ENCODE assay signal across 14 cellular contexts in the genomic region with DNA sequence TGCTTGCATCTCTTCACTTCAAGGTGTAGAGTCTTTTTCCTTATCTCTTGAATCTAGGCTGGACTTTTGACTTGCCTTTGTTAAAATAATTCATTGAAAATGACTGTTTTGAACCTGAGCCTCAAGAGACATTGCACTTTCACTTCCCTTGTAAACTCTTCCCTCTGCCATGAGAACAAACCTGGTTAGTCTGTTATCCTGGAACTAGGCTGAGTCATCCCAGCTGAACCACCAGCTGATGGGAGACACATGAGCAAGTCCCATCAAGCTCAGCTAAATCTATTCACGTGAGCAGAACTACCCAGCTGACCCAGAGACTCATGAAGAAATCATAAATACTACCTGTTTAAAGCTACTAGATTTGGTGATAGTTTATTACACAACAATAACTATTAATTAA.
DNase-seq lines count a peak whose midpoint lies in the region; ATAC-seq and TF ChIP-seq lines count a peak whose summit lies in the region.
"Had no signal": no experiment of that assay in that cellular context is flagged by ENCODE, and none has a peak within 500 bp of the region (broad histone marks: within the 10 kb centered on the region; RNA-seq: fewer than 3 reads in every experiment).

No MANE protein-coding gene starts in this region.

- no peak overlapping the region for H2AFZ ChIP-seq in hepatocyte
- no peak overlapping the region for H2AFZ ChIP-seq in trophoblast cell (ENCODE audit: insufficient read depth, low read length, poor library complexity)

- H3K14ac ChIP-seq in trophoblast cell (ENCODE audit: low read length) = no peak overlapping the region

- H4K91ac ChIP-seq in trophoblast cell (ENCODE audit: low read depth, low read length) = no peak overlapping the region

- H3K9me3 Mint-ChIP-seq in Caco-2 (ENCODE audit: unreplicated experiment) = no peaks in the 10 kb centered on the region
- H3K9me3 Mint-ChIP-seq in activated CD4-positive, alpha-beta T cell treated with anti-CD3 and anti-CD28 coated beads, Interleukin-2, amount 10 ng/mL, durations not matched to agents 24 days and 14 days = no peaks in the 10 kb centered on the region

- H3K4me1 Mint-ChIP-seq in Caco-2 (ENCODE audit: low read depth, unreplicated experiment) = peaks cover 6% of the 10 kb centered on the region
- no peaks in the 10 kb centered on the region for H3K4me1 Mint-ChIP-seq in activated CD4-positive, alpha-beta T cell treated with anti-CD3 and anti-CD28 coated beads, Interleukin-2, amount 10 ng/mL, durations not matched to agents 24 days and 14 days

- POLR2A ChIA-PET in Caco-2 (lab: Charles Lee) = no interaction called here

- BruUV-seq in Caco-2 (replicated peaks; lab: Mats Ljungman, UMichigan) = no TSS peak

- H3K4ac ChIP-seq in trophoblast cell (ENCODE audit: low read depth, low read length) = no peak overlapping the region

- H4K12ac ChIP-seq in trophoblast cell (ENCODE audit: low read depth, low read length) = no peak overlapping the region

- H2BK5ac ChIP-seq in trophoblast cell (ENCODE audit: low read depth, low read length, poor library complexity) = no peak overlapping the region

- ATAC-seq in GM18873 (IDR thresholded peaks at IDR 0.05; ENCODE audit: low FRiP score, unreplicated experiment) = peak; percentile 43
- ATAC-seq in HG02623 (IDR thresholded peaks at IDR 0.05; ENCODE audit: unreplicated experiment) = peak; percentile 79

- no peak for TF ChIP-seq EP300 in Ishikawa (IDR thresholded peaks at IDR 0.05; ENCODE audit: borderline replicate concordance)

- H3K27ac ChIP-seq in hepatocyte = no peak overlapping the region
- no peak overlapping the region for H3K27ac ChIP-seq in trophoblast cell (ENCODE audit: low read depth, low read length)
- H3K27ac ChIP-seq: cardiac muscle cell, neutrophil had no signal

- H3K27ac Mint-ChIP-seq in Caco-2 (ENCODE audit: unreplicated experiment) = no peak overlapping the region
- no peak overlapping the region for H3K27ac Mint-ChIP-seq in activated CD4-positive, alpha-beta T cell treated with anti-CD3 and anti-CD28 coated beads, Interleukin-2, amount 10 ng/mL, durations not matched to agents 24 days and 14 days

- no peak overlapping the region for H3K23ac ChIP-seq in trophoblast cell (ENCODE audit: low read length)

- H3K4me3 Mint-ChIP-seq in Caco-2 (ENCODE audit: unreplicated experiment) = no peak overlapping the region
- H3K4me3 Mint-ChIP-seq in activated CD4-positive, alpha-beta T cell treated with anti-CD3 and anti-CD28 coated beads, Interleukin-2, amount 10 ng/mL, durations not matched to agents 24 days and 14 days = no peak overlapping the region

- intact Hi-C loops in Caco-2 (cut with micrococcal nuclease; ENCODE audit: unreplicated experiment) = no loop called here
- intact Hi-C loops in activated CD4-positive, alpha-beta T cell treated with anti-CD3 and anti-CD28 coated beads, Interleukin-2, amount 10 ng/mL, durations not matched to agents 24 days and 14 days (cut with micrococcal nuclease) = no loop called here

- H3K79me2 ChIP-seq in hepatocyte (no peaks in the 10 kb centered on the region), trophoblast cell (ENCODE audit: control insufficient read depth, insufficient read depth, low read length, poor library complexity) (no peaks in the 10 kb centered on the region)

- H3K9me3 ChIP-seq in hepatocyte (ENCODE audit: low read depth) (no peaks in the 10 kb centered on the region), Caco-2 (no peaks in the 10 kb centered on the region), trophoblast cell (ENCODE audit: insufficient read depth, low read depth, low read length) (no peaks in the 10 kb centered on the region)
- H3K9me3 ChIP-seq: neutrophil had no signal

- no peaks in the 10 kb centered on the region for H3K4me1 ChIP-seq in hepatocyte (ENCODE audit: insufficient read depth)
- H3K4me1 ChIP-seq in Caco-2 = peaks cover 4% of the 10 kb centered on the region; the same call in 1 of the 2 replicates
- H3K4me1 ChIP-seq in trophoblast cell (ENCODE audit: control insufficient read depth in 1 of 2, insufficient read depth in 2 of 2, low read length in 2 of 2) = no peaks in the 10 kb centered on the region

- no peaks in the 10 kb centered on the region for H3K79me1 ChIP-seq in trophoblast cell (ENCODE audit: low read length)

- no peak overlapping the region for H4K8ac ChIP-seq in trophoblast cell (ENCODE audit: low read depth, low read length)

- no peaks in the 10 kb centered on the region for H3K9me2 ChIP-seq in hepatocyte (replicated peaks; ENCODE audit: insufficient read depth)

- no peak overlapping the region for H2BK12ac ChIP-seq in trophoblast cell (ENCODE audit: low read length)

- H3K36me3 ChIP-seq in hepatocyte (replicated peaks; ENCODE audit: insufficient read depth, low read depth) = no peaks in the 10 kb centered on the region
- H3K36me3 ChIP-seq in Caco-2 (ENCODE audit: control insufficient read depth, insufficient read depth, low read length) = no peaks in the 10 kb centered on the region
- no peaks in the 10 kb centered on the region for H3K36me3 ChIP-seq in trophoblast cell (ENCODE audit: control insufficient read depth in 1 of 2, insufficient read depth in 2 of 2, low read length in 2 of 2)
- H3K36me3 ChIP-seq: cardiac muscle cell, neutrophil had no signal

- no peak for TF ChIP-seq CTCF in hepatocyte (IDR thresholded peaks at IDR 0.05; ENCODE audit: poor library complexity)
- TF ChIP-seq CTCF in Caco-2 (IDR thresholded peaks at IDR 0.05; ENCODE audit: insufficient read depth in 1 of 2, low read depth in 1 of 2, low read length in 1 of 2, severe bottlenecking in 1 of 2, unreplicated experiment in 1 of 2) = no peak

- no peak overlapping the region for H3K9ac ChIP-seq in trophoblast cell (ENCODE audit: low read length)

- no peak overlapping the region for H2AK5ac ChIP-seq in trophoblast cell (ENCODE audit: low read length)

- H3K4me3 ChIP-seq in hepatocyte = no peak overlapping the region
- H3K4me3 ChIP-seq in Caco-2 (ENCODE audit: low read depth, low read length) = no peak overlapping the region
- H3K4me3 ChIP-seq in trophoblast cell (ENCODE audit: low read depth, low read length) = no peak overlapping the region
- H3K4me3 ChIP-seq: cardiac muscle cell had no signal

- H2BK120ac ChIP-seq in trophoblast cell (ENCODE audit: insufficient read depth, low read length, poor library complexity) = no peak overlapping the region

- WGBS in hepatocyte (ENCODE audit: low lambda C conversion rate, missing lambda C conversion rate) = 53% methylated on average over 1 of the region's 1 CpG
- WGBS in trophoblast cell (ENCODE audit: extremely low coverage, insufficient coverage, insufficient read length) = no CpG with 5 or more reads among the region's 1 CpG

- DNase-seq in hepatocyte (ENCODE audit: low spot score) (peak; percentile 61), Caco-2 (no peak), trophoblast cell (no peak), AG08396 (ENCODE audit: low spot score) (no peak)
- no peak for DNase-seq in activated CD4-positive, alpha-beta T cell treated with anti-CD3 and anti-CD28 coated beads, Interleukin-2, amount 10 ng/mL, durations not matched to agents 24 days and 14 days
- DNase-seq: DMS153, hippocampal formation, NCI-H1417 treated with DMSO at 0.1 percent for 48 hours, SHP77 treated with DMSO at 0.1 percent for 48 hours had no signal

- H3K4me2 ChIP-seq in hepatocyte (no peak overlapping the region), trophoblast cell (ENCODE audit: low read length) (no peak overlapping the region)

- no peaks in the 10 kb centered on the region for H3K27me3 Mint-ChIP-seq in Caco-2 (ENCODE audit: insufficient read depth, unreplicated experiment)
- no peaks in the 10 kb centered on the region for H3K27me3 Mint-ChIP-seq in activated CD4-positive, alpha-beta T cell treated with anti-CD3 and anti-CD28 coated beads, Interleukin-2, amount 10 ng/mL, durations not matched to agents 24 days and 14 days

- H3K27me3 ChIP-seq in hepatocyte = no peaks in the 10 kb centered on the region
- H3K27me3 ChIP-seq in Caco-2 (replicated peaks; ENCODE audit: control insufficient read depth, insufficient read depth, low read length) = no peaks in the 10 kb centered on the region
- H3K27me3 ChIP-seq in trophoblast cell (ENCODE audit: insufficient read depth, low read length) = no peaks in the 10 kb centered on the region
- H3K27me3 ChIP-seq: cardiac muscle cell, neutrophil had no signal

- no peak overlapping the region for H3K18ac ChIP-seq in trophoblast cell (ENCODE audit: low read length)

- no peak for TF ChIP-seq RAD21 in Ishikawa (IDR thresholded peaks at IDR 0.05; ENCODE audit: low read depth)

- H3K36me3 Mint-ChIP-seq in Caco-2 (ENCODE audit: insufficient read depth, unreplicated experiment) = peaks cover 6% of the 10 kb centered on the region
- no peaks in the 10 kb centered on the region for H3K36me3 Mint-ChIP-seq in activated CD4-positive, alpha-beta T cell treated with anti-CD3 and anti-CD28 coated beads, Interleukin-2, amount 10 ng/mL, durations not matched to agents 24 days and 14 days (ENCODE audit: low read depth)

- CTCF ChIA-PET in Caco-2 (lab: Charles Lee) = no interaction called here

- no peaks in the 10 kb centered on the region for H4K20me1 ChIP-seq in hepatocyte (ENCODE audit: insufficient read depth, poor library complexity, severe bottlenecking)

TF ChIP-seq in Ishikawa, 13 proteins besides CTCF, POLR2A, EP300 and RAD21:
- TF ChIP-seq, protein P1, sequence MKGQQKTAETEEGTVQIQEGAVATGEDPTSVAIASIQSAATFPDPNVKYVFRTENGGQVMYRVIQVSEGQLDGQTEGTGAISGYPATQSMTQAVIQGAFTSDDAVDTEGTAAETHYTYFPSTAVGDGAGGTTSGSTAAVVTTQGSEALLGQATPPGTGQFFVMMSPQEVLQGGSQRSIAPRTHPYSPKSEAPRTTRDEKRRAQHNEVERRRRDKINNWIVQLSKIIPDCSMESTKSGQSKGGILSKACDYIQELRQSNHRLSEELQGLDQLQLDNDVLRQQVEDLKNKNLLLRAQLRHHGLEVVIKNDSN (IDR thresholded peaks at IDR 0.05) = 0 out of 2 replicates have a peak, but pooled peaks have one; percentile 26
- TF ChIP-seq CREB1 (IDR thresholded peaks at IDR 0.05; ENCODE audit: low read depth) = no peak
- TF ChIP-seq TEAD4 (IDR thresholded peaks at IDR 0.05) = no peak
